8 cellular contexts compared by ENCODE assay signal in genomic region chr1:226408285-226409184, GRCh38. TPM values are rescaled to one million over a fixed set of nuclear protein-coding genes. Genes with fewer than 3 reads are reported as not detected.
A peak's percentile ranks its signal among the peaks of the same experiment; 100 is the strongest.
DNase-seq lines count a peak whose midpoint lies in the region; ATAC-seq, FAIRE-seq and TF ChIP-seq lines count a peak whose summit lies in the region.

No MANE protein-coding gene starts in this region.

- H3K27me3 ChIP-seq in endothelial cell of umbilical vein (ENCODE audit: control insufficient read depth in 2 of 2, insufficient read depth in 2 of 2, low read length in 2 of 2) (peaks cover 7% of the 10 kb centered on the region in 2 experiments), neuronal stem cell (ENCODE audit: control insufficient read depth in 3 of 3, insufficient read depth in 3 of 3, low read depth in 1 of 3, low read length in 3 of 3) (peaks cover 0 to 6% (median 0%) of the 10 kb centered on the region in 3 experiments)

- BruUV-seq in endothelial cell of umbilical vein (replicated peaks; lab: Mats Ljungman, UMichigan): TSS peak; percentile 24

- no CpG with 5 or more reads among the region's 25 CpGs for WGBS in neuronal stem cell (ENCODE audit: extremely low coverage in 2 of 2, insufficient read length in 2 of 2, insufficient replicate concordance in 1 of 2), 2 donors

- no peak overlapping the region for H2BK5ac ChIP-seq in neuronal stem cell (ENCODE audit: low read length)

- TF ChIP-seq CTCF in CD14-positive monocyte (IDR thresholded peaks at IDR 0.05) (peak; percentile 45), NB4 (IDR thresholded peaks at IDR 0.05; ENCODE audit: low read depth, low read length) (no peak), endothelial cell of umbilical vein (IDR thresholded peaks at IDR 0.05; ENCODE audit: extremely low read depth in 1 of 2, insufficient read depth in 1 of 2, low read depth in 1 of 2, low read length in 2 of 2) (no peak)

- no peak overlapping the region for H4K8ac ChIP-seq in neuronal stem cell (ENCODE audit: low read depth, low read length)

- no peak overlapping the region for H3K27ac ChIP-seq in endothelial cell of umbilical vein (ENCODE audit: insufficient read depth, low read depth, low read length)
- H3K27ac ChIP-seq in neuronal stem cell (replicated peaks; ENCODE audit: low read length): no peak overlapping the region

- peak overlapping the region; percentile 22 for H2BK15ac ChIP-seq in neuronal stem cell (ENCODE audit: low read length)

- H3K4me1 Mint-ChIP-seq in CD14-positive monocyte: peaks cover 38% of the 10 kb centered on the region

- H3K4me3 ChIP-seq in NB4 (ENCODE audit: low read depth, low read length) (peak overlapping the region; percentile 11), endothelial cell of umbilical vein (replicated peaks in 1 of 3; ENCODE audit: insufficient read depth in 1 of 3, low read depth in 1 of 3, low read length in 3 of 3) (peak overlapping the region; percentile 25 to 97 (median 40)), neuronal stem cell (ENCODE audit: low read length in 2 of 2) (peak overlapping the region in 1 of 2 donors; percentile 59)

- H3K4me2 ChIP-seq in endothelial cell of umbilical vein (ENCODE audit: insufficient read depth, low read length) (peak overlapping the region; percentile 57), neuronal stem cell (ENCODE audit: insufficient read depth, low read length, poor library complexity, severe bottlenecking) (peak overlapping the region; percentile 29)

- H4K20me1 ChIP-seq in endothelial cell of umbilical vein (replicated peaks; ENCODE audit: control insufficient read depth, extremely low read depth, insufficient read depth, low read length): no peaks in the 10 kb centered on the region

- H3K4me1 ChIP-seq in endothelial cell of umbilical vein (ENCODE audit: control insufficient read depth, extremely low read depth, insufficient read depth, low read length) (peaks cover 20% of the 10 kb centered on the region), neuronal stem cell (ENCODE audit: control insufficient read depth in 2 of 2, insufficient read depth in 1 of 2, low read depth in 1 of 2, low read length in 2 of 2) (peaks cover 20 to 22% of the 10 kb centered on the region in 2 donors)

- H3K23ac ChIP-seq in neuronal stem cell (ENCODE audit: low read depth, low read length, poor library complexity): no peak overlapping the region

- no peak overlapping the region for H3K4ac ChIP-seq in neuronal stem cell (ENCODE audit: low read length)

- peak overlapping the region; percentile 81 for H2AFZ ChIP-seq in endothelial cell of umbilical vein (ENCODE audit: low read depth, low read length)
- peak overlapping the region; percentile 99 for H2AFZ ChIP-seq in neuronal stem cell (ENCODE audit: low read length)

- H4K91ac ChIP-seq in neuronal stem cell (ENCODE audit: low read depth, low read length, poor library complexity): no peak overlapping the region

- intact Hi-C loops in CD14-positive monocyte (cut with micrococcal nuclease): no loop called here
- intact Hi-C loops in endothelial cell of umbilical vein (cut with micrococcal nuclease): loop anchor here (2.0 kb wide), 2 partner anchors 100 to 284 kb away; partner anchors contain the start of gene LIN9

- peaks cover 7% of the 10 kb centered on the region for H3K79me1 ChIP-seq in neuronal stem cell (ENCODE audit: low read depth, low read length)

- CTCF ChIA-PET in endothelial cell of umbilical vein (lab: Charles Lee): interaction anchor here (0.6 to 2.3 kb wide), 27 partner anchors 8 to 1998 kb away, joined by 3 to 29 read pairs (median 4); partner anchors contain the start of genes LIN9 and TRIM11

- H3K9me3 ChIP-seq in endothelial cell of umbilical vein (replicated peaks; ENCODE audit: control insufficient read depth, insufficient read depth, low read length): no peaks in the 10 kb centered on the region
- H3K9me3 ChIP-seq in neuronal stem cell (replicated peaks in 1 of 2; ENCODE audit: control insufficient read depth in 2 of 2, insufficient read depth in 1 of 2, low read depth in 1 of 2, low read length in 2 of 2): no peaks in the 10 kb centered on the region

- H3K79me2 ChIP-seq in endothelial cell of umbilical vein (ENCODE audit: control insufficient read depth, insufficient read depth, low read length): peaks cover 38% of the 10 kb centered on the region

- H3K18ac ChIP-seq in neuronal stem cell (ENCODE audit: low read length): peak overlapping the region; percentile 36

- no peak overlapping the region for H2BK12ac ChIP-seq in neuronal stem cell (ENCODE audit: low read length)

- FAIRE-seq in endothelial cell of umbilical vein (lab: Jason Lieb, UNC): no peak

- H3K9me3 Mint-ChIP-seq in CD14-positive monocyte: peaks cover 0 to 3% (median 0%) of the 10 kb centered on the region in 7 donors

- POLR2A ChIA-PET in endothelial cell of umbilical vein (lab: Charles Lee): no interaction called here

- dilution Hi-C loops in endothelial cell of umbilical vein (cut with MboI; ENCODE audit: extremely low pct_ligation_motif_present, low sequenced_read_pairs): no loop called here

- no peak overlapping the region for H3K9ac ChIP-seq in endothelial cell of umbilical vein (replicated peaks; ENCODE audit: extremely low read depth, insufficient read depth, low read length)
- no peak overlapping the region for H3K9ac ChIP-seq in neuronal stem cell (ENCODE audit: low read depth, low read length, poor library complexity)

- TF ChIP-seq POLR2A in NB4 (IDR thresholded peaks at IDR 0.05; ENCODE audit: extremely low read depth, insufficient read length): no peak
- no peak for TF ChIP-seq POLR2A in endothelial cell of umbilical vein (IDR thresholded peaks at IDR 0.05; ENCODE audit: low read depth, low read length)

- peak overlapping the region; percentile 82 to 92 for H3K4me3 Mint-ChIP-seq in CD14-positive monocyte

- no peaks in the 10 kb centered on the region for H3K9me1 ChIP-seq in endothelial cell of umbilical vein (replicated peaks; ENCODE audit: control insufficient read depth, extremely low read depth, insufficient read depth, low read length)

- peak overlapping the region; percentile 70 to 90 (median 88) for H3K27ac Mint-ChIP-seq in CD14-positive monocyte

- H3K36me3 ChIP-seq in endothelial cell of umbilical vein (ENCODE audit: control insufficient read depth in 2 of 2, extremely low read depth in 1 of 2, insufficient read depth in 2 of 2, low read length in 2 of 2) (no peaks in the 10 kb centered on the region), neuronal stem cell (replicated peaks in 1 of 2; ENCODE audit: control insufficient read depth in 2 of 2, insufficient read depth in 2 of 2, low read length in 2 of 2) (peaks cover 0 to 16% of the 10 kb centered on the region in 2 donors)

- no peaks in the 10 kb centered on the region for H3K36me3 Mint-ChIP-seq in CD14-positive monocyte

- no peak overlapping the region for H2BK120ac ChIP-seq in neuronal stem cell (ENCODE audit: low read depth, low read length)

- peak overlapping the region; percentile 73 for H2AK5ac ChIP-seq in neuronal stem cell (ENCODE audit: low read depth, low read length)

- no peak overlapping the region for H3K14ac ChIP-seq in neuronal stem cell (ENCODE audit: low read length)

- H3K27me3 Mint-ChIP-seq in CD14-positive monocyte (ENCODE audit: low read depth in 3 of 3): peaks cover 0 to 11% (median 2%) of the 10 kb centered on the region in 3 donors

- DNase-seq in CD14-positive monocyte (ENCODE audit: low spot score): no peak
- no peak for DNase-seq in NB4 (ENCODE audit: low read depth)
- no peak for DNase-seq in endothelial cell of umbilical vein (ENCODE audit: low read depth, low spot score)
- DNase-seq in neuronal stem cell (ENCODE audit: low spot score): no peak
- DNase-seq in NCI-H1092 (lab: John Stamatoyannopoulos, UW): no peak
- DNase-seq in DMS153 treated with DMSO at 0.1 percent for 48 hours (lab: John Stamatoyannopoulos, UW; ENCODE audit: unreplicated experiment): no peak
- DNase-seq in left lobe of liver (ENCODE audit: low spot score): no peak

- ATAC-seq in GM18861 (IDR thresholded peaks at IDR 0.05; ENCODE audit: unreplicated experiment): no peak
- ATAC-seq in left lobe of liver: no peak

TF ChIP-seq in endothelial cell of umbilical vein, 7 proteins besides CTCF, POLR2A, EP300 and RAD21:
- TF ChIP-seq JUN (IDR thresholded peaks at IDR 0.05; ENCODE audit: borderline replicate concordance, insufficient read depth, insufficient read length, low read depth): no peak
- TF ChIP-seq POLR2AphosphoS5 (IDR thresholded peaks at IDR 0.05; ENCODE audit: insufficient read depth, low read depth, low read length): no peak
- TF ChIP-seq MYC (IDR thresholded peaks at IDR 0.05; ENCODE audit: low read depth, low read length): no peak
- TF ChIP-seq FOS (IDR thresholded peaks at IDR 0.05; ENCODE audit: borderline replicate concordance, insufficient read depth, low read length): no peak
- TF ChIP-seq EZH2 (IDR thresholded peaks at IDR 0.05; ENCODE audit: borderline replicate concordance, low read depth, low read length, severe bottlenecking): no peak
- TF ChIP-seq GATA2 (IDR thresholded peaks at IDR 0.05; ENCODE audit: insufficient read depth, insufficient read length, low read depth, low read length): no peak
- no peak for TF ChIP-seq MAX (IDR thresholded peaks at IDR 0.05; ENCODE audit: insufficient read depth, insufficient read length)

RNA-seq across cellular contexts. Expression of gene PARP1, which starts 0.6 kb away (rescaled TPM):
- polyA plus RNA-seq in CD14-positive monocyte: 10 to 100 TPM; 17.7 to 23.3 TPM
- 133 and 136 TPM in 2 replicates for total RNA-seq in endothelial cell of umbilical vein
- 153 and 160 TPM in 2 replicates for polyA plus RNA-seq in endothelial cell of umbilical vein
- polyA plus RNA-seq in endothelial cell of umbilical vein (2011; cell fraction: cytosol; rRNA removed): 135 and 150 TPM in 2 replicates
- 108 and 109 TPM in 2 replicates for polyA plus RNA-seq in endothelial cell of umbilical vein (2011; cell fraction: nucleus; rRNA removed)
- polyA plus RNA-seq in endothelial cell of umbilical vein (2012): 67.7 and 92.7 TPM in 2 replicates
- 139 and 149 TPM in 2 replicates for polyA minus RNA-seq in endothelial cell of umbilical vein
- 85.5 TPM for polyA minus RNA-seq in endothelial cell of umbilical vein (2011; cell fraction: cytosol; rRNA and poly(A)+ RNA removed)
- polyA minus RNA-seq in endothelial cell of umbilical vein (2011; cell fraction: nucleus; rRNA and poly(A)+ RNA removed): 40.8 and 68.6 TPM in 2 replicates
- 231 TPM for polyA plus RNA-seq in neuronal stem cell (2013, experiment 1 of 2)
- polyA plus RNA-seq in neuronal stem cell (2013, experiment 2 of 2): 243 TPM
- total RNA-seq in left lobe of liver: 37.0 TPM
